Comparison of ENCODE assay signal across 1 cellular context in genomic region chrX:52995135-52995973, GRCh38.
A peak's percentile ranks its signal among the peaks of the same experiment; 100 is the strongest.
TF ChIP-seq lines count a peak whose summit lies in the region.

No MANE protein-coding gene starts in this region.

TF ChIP-seq in HepG2, 621 proteins besides CTCF, POLR2A, EP300 and RAD21 (continued from another document and continues in another):
- no peak for TF ChIP-seq ZNF326 (CRISPR knock-in tag; IDR thresholded peaks at IDR 0.05; ENCODE audit: borderline replicate concordance)
- TF ChIP-seq, protein P1, sequence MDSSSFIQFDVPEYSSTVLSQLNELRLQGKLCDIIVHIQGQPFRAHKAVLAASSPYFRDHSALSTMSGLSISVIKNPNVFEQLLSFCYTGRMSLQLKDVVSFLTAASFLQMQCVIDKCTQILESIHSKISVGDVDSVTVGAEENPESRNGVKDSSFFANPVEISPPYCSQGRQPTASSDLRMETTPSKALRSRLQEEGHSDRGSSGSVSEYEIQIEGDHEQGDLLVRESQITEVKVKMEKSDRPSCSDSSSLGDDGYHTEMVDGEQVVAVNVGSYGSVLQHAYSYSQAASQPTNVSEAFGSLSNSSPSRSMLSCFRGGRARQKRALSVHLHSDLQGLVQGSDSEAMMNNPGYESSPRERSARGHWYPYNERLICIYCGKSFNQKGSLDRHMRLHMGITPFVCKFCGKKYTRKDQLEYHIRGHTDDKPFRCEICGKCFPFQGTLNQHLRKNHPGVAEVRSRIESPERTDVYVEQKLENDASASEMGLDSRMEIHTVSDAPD (CRISPR knock-in tag; IDR thresholded peaks at IDR 0.05), result no peak
- no peak for TF ChIP-seq ZNF629 (CRISPR knock-in tag; conservative IDR thresholded peaks at IDR 0.05)
- no peak for TF ChIP-seq HDAC2 (CRISPR knock-in tag; IDR thresholded peaks at IDR 0.05)
- no peak for TF ChIP-seq SP1 (IDR thresholded peaks at IDR 0.05)
- peak; percentile 32 for TF ChIP-seq SP1 (CRISPR knock-in tag; IDR thresholded peaks at IDR 0.05)
- TF ChIP-seq RARG (CRISPR knock-in tag; IDR thresholded peaks at IDR 0.05; ENCODE audit: low read depth), result no peak
- no peak for TF ChIP-seq ZFP41 (CRISPR knock-in tag; IDR thresholded peaks at IDR 0.05; ENCODE audit: borderline replicate concordance)
- TF ChIP-seq NFATC3 (CRISPR knock-in tag; IDR thresholded peaks at IDR 0.05), result no peak
- no peak for TF ChIP-seq ISL2 (CRISPR knock-in tag; IDR thresholded peaks at IDR 0.05)
- TF ChIP-seq, protein P2, sequence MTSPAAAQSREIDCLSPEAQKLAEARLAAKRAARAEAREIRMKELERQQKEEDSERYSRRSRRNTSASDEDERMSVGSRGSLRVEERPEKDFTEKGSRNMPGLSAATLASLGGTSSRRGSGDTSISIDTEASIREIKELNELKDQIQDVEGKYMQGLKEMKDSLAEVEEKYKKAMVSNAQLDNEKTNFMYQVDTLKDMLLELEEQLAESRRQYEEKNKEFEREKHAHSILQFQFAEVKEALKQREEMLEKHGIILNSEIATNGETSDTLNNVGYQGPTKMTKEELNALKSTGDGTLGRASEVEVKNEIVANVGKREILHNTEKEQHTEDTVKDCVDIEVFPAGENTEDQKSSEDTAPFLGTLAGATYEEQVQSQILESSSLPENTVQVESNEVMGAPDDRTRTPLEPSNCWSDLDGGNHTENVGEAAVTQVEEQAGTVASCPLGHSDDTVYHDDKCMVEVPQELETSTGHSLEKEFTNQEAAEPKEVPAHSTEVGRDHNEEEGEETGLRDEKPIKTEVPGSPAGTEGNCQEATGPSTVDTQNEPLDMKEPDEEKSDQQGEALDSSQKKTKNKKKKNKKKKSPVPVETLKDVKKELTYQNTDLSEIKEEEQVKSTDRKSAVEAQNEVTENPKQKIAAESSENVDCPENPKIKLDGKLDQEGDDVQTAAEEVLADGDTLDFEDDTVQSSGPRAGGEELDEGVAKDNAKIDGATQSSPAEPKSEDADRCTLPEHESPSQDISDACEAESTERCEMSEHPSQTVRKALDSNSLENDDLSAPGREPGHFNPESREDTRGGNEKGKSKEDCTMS (CRISPR knock-in tag; conservative IDR thresholded peaks at IDR 0.05), result no peak
- no peak for TF ChIP-seq ZFP62 (CRISPR knock-in tag; IDR thresholded peaks at IDR 0.05)
- no peak for TF ChIP-seq DNMT1 (CRISPR knock-in tag; IDR thresholded peaks at IDR 0.05)
- TF ChIP-seq GABPA (IDR thresholded peaks at IDR 0.05; ENCODE audit: low read depth, low read length), result peak; percentile 87
- peak; percentile 94 for TF ChIP-seq GABPA (CRISPR knock-in tag; IDR thresholded peaks at IDR 0.05; ENCODE audit: low read depth)
- no peak for TF ChIP-seq EEA1 (CRISPR knock-in tag; IDR thresholded peaks at IDR 0.05; ENCODE audit: borderline replicate concordance)
- no peak for TF ChIP-seq RCOR2 (CRISPR knock-in tag; IDR thresholded peaks at IDR 0.05)
- no peak for TF ChIP-seq KLF13 (CRISPR knock-in tag; IDR thresholded peaks at IDR 0.05)
- no peak for TF ChIP-seq CHCHD3 (CRISPR knock-in tag; IDR thresholded peaks at IDR 0.05)
- TF ChIP-seq, protein P3, sequence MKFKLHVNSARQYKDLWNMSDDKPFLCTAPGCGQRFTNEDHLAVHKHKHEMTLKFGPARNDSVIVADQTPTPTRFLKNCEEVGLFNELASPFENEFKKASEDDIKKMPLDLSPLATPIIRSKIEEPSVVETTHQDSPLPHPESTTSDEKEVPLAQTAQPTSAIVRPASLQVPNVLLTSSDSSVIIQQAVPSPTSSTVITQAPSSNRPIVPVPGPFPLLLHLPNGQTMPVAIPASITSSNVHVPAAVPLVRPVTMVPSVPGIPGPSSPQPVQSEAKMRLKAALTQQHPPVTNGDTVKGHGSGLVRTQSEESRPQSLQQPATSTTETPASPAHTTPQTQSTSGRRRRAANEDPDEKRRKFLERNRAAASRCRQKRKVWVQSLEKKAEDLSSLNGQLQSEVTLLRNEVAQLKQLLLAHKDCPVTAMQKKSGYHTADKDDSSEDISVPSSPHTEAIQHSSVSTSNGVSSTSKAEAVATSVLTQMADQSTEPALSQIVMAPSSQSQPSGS (CRISPR knock-in tag; IDR thresholded peaks at IDR 0.05), result no peak
- no peak for TF ChIP-seq SUZ12 (IDR thresholded peaks at IDR 0.05; ENCODE audit: low read depth, low read length)
- no peak for TF ChIP-seq ZNF749 (CRISPR knock-in tag; IDR thresholded peaks at IDR 0.05; ENCODE audit: borderline replicate concordance)
- TF ChIP-seq, protein P4, sequence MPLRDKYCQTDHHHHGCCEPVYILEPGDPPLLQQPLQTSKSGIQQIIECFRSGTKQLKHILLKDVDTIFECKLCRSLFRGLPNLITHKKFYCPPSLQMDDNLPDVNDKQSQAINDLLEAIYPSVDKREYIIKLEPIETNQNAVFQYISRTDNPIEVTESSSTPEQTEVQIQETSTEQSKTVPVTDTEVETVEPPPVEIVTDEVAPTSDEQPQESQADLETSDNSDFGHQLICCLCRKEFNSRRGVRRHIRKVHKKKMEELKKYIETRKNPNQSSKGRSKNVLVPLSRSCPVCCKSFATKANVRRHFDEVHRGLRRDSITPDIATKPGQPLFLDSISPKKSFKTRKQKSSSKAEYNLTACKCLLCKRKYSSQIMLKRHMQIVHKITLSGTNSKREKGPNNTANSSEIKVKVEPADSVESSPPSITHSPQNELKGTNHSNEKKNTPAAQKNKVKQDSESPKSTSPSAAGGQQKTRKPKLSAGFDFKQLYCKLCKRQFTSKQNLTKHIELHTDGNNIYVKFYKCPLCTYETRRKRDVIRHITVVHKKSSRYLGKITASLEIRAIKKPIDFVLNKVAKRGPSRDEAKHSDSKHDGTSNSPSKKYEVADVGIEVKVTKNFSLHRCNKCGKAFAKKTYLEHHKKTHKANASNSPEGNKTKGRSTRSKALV (CRISPR knock-in tag; IDR thresholded peaks at IDR 0.05), result no peak
- TF ChIP-seq ZNF563 (CRISPR knock-in tag; IDR thresholded peaks at IDR 0.05), result no peak
- TF ChIP-seq ZNF235 (CRISPR knock-in tag; IDR thresholded peaks at IDR 0.05; ENCODE audit: borderline replicate concordance), result no peak
- TF ChIP-seq, protein P5, sequence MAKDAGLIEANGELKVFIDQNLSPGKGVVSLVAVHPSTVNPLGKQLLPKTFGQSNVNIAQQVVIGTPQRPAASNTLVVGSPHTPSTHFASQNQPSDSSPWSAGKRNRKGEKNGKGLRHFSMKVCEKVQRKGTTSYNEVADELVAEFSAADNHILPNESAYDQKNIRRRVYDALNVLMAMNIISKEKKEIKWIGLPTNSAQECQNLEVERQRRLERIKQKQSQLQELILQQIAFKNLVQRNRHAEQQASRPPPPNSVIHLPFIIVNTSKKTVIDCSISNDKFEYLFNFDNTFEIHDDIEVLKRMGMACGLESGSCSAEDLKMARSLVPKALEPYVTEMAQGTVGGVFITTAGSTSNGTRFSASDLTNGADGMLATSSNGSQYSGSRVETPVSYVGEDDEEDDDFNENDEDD (CRISPR knock-in tag; IDR thresholded peaks at IDR 0.05; ENCODE audit: borderline replicate concordance), result no peak
- no peak for TF ChIP-seq POGK (CRISPR knock-in tag; conservative IDR thresholded peaks at IDR 0.05)
- no peak for TF ChIP-seq TCF12 (IDR thresholded peaks at IDR 0.05)
- TF ChIP-seq TCF12 (CRISPR knock-in tag; IDR thresholded peaks at IDR 0.05), result no peak
- TF ChIP-seq ZNF709 (CRISPR knock-in tag; IDR thresholded peaks at IDR 0.05), result no peak
- no peak for TF ChIP-seq ZNF33A (CRISPR knock-in tag; IDR thresholded peaks at IDR 0.05; ENCODE audit: borderline replicate concordance)
- TF ChIP-seq, protein P6, sequence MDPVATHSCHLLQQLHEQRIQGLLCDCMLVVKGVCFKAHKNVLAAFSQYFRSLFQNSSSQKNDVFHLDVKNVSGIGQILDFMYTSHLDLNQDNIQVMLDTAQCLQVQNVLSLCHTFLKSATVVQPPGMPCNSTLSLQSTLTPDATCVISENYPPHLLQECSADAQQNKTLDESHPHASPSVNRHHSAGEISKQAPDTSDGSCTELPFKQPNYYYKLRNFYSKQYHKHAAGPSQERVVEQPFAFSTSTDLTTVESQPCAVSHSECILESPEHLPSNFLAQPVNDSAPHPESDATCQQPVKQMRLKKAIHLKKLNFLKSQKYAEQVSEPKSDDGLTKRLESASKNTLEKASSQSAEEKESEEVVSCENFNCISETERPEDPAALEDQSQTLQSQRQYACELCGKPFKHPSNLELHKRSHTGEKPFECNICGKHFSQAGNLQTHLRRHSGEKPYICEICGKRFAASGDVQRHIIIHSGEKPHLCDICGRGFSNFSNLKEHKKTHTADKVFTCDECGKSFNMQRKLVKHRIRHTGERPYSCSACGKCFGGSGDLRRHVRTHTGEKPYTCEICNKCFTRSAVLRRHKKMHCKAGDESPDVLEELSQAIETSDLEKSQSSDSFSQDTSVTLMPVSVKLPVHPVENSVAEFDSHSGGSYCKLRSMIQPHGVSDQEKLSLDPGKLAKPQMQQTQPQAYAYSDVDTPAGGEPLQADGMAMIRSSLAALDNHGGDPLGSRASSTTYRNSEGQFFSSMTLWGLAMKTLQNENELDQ (CRISPR knock-in tag; IDR thresholded peaks at IDR 0.05; ENCODE audit: borderline replicate concordance), result no peak
- TF ChIP-seq ZNF83 (CRISPR knock-in tag; IDR thresholded peaks at IDR 0.05; ENCODE audit: borderline replicate concordance), result no peak
- TF ChIP-seq RBM22 (optimal IDR thresholded peaks at IDR 0.05; ENCODE audit: low read length), result no peak
- TF ChIP-seq ZNF292 (CRISPR knock-in tag; IDR thresholded peaks at IDR 0.05; ENCODE audit: borderline replicate concordance, low read depth), result no peak
- no peak for TF ChIP-seq PAF1 (CRISPR knock-in tag; IDR thresholded peaks at IDR 0.05)
- no peak for TF ChIP-seq ZFP36 (IDR thresholded peaks at IDR 0.05; ENCODE audit: borderline replicate concordance, low read depth, low read length, partially characterized antibody)
- TF ChIP-seq ZNF7 (CRISPR knock-in tag; IDR thresholded peaks at IDR 0.05), result no peak
- TF ChIP-seq ZNF660 (CRISPR knock-in tag; IDR thresholded peaks at IDR 0.05; ENCODE audit: borderline replicate concordance, low read depth), result no peak
- no peak for TF ChIP-seq SIN3B (IDR thresholded peaks at IDR 0.05; ENCODE audit: low read length)
- peak; percentile 95 for TF ChIP-seq FOXK2 (IDR thresholded peaks at IDR 0.05)
- peak; percentile 44 for TF ChIP-seq STAG1 (CRISPR knock-in tag; IDR thresholded peaks at IDR 0.05)
- TF ChIP-seq SKIL (CRISPR knock-in tag; IDR thresholded peaks at IDR 0.05; ENCODE audit: borderline replicate concordance), result no peak
- no peak for TF ChIP-seq CBX2 (IDR thresholded peaks at IDR 0.05; ENCODE audit: low read depth, low read length)
- no peak for TF ChIP-seq CBX2 (CRISPR knock-in tag; IDR thresholded peaks at IDR 0.05; ENCODE audit: low read depth)
- no peak for TF ChIP-seq ZNF20 (CRISPR knock-in tag; IDR thresholded peaks at IDR 0.05)
- TF ChIP-seq, protein P7, sequence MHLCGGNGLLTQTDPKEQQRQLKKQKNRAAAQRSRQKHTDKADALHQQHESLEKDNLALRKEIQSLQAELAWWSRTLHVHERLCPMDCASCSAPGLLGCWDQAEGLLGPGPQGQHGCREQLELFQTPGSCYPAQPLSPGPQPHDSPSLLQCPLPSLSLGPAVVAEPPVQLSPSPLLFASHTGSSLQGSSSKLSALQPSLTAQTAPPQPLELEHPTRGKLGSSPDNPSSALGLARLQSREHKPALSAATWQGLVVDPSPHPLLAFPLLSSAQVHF (CRISPR knock-in tag; IDR thresholded peaks at IDR 0.05), result no peak
- no peak for TF ChIP-seq SSRP1 (CRISPR knock-in tag; IDR thresholded peaks at IDR 0.05)
- TF ChIP-seq ZNF589 (CRISPR knock-in tag; conservative IDR thresholded peaks at IDR 0.05), result no peak
- TF ChIP-seq TRIM24 (CRISPR knock-in tag; IDR thresholded peaks at IDR 0.05), result no peak
- TF ChIP-seq, protein P8, sequence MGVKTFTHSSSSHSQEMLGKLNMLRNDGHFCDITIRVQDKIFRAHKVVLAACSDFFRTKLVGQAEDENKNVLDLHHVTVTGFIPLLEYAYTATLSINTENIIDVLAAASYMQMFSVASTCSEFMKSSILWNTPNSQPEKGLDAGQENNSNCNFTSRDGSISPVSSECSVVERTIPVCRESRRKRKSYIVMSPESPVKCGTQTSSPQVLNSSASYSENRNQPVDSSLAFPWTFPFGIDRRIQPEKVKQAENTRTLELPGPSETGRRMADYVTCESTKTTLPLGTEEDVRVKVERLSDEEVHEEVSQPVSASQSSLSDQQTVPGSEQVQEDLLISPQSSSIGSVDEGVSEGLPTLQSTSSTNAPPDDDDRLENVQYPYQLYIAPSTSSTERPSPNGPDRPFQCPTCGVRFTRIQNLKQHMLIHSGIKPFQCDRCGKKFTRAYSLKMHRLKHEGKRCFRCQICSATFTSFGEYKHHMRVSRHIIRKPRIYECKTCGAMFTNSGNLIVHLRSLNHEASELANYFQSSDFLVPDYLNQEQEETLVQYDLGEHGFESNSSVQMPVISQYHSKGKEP (CRISPR knock-in tag; IDR thresholded peaks at IDR 0.05), result no peak
- no peak for TF ChIP-seq CCDC6 (CRISPR knock-in tag; IDR thresholded peaks at IDR 0.05)
- no peak for TF ChIP-seq SMYD3 (CRISPR knock-in tag; IDR thresholded peaks at IDR 0.05)
- no peak for TF ChIP-seq NFE2L2 (IDR thresholded peaks at IDR 0.05; ENCODE audit: low read length)
- no peak for TF ChIP-seq ZNF138 (CRISPR knock-in tag; IDR thresholded peaks at IDR 0.05; ENCODE audit: low read depth)
- no peak for TF ChIP-seq GPN1 (CRISPR knock-in tag; IDR thresholded peaks at IDR 0.05; ENCODE audit: borderline replicate concordance)
- no peak for TF ChIP-seq ZNF101 (CRISPR knock-in tag; IDR thresholded peaks at IDR 0.05; ENCODE audit: borderline replicate concordance, low read depth)
- no peak for TF ChIP-seq ZFP36L1 (CRISPR knock-in tag; IDR thresholded peaks at IDR 0.05)
- no peak for TF ChIP-seq ZNF543 (CRISPR knock-in tag; IDR thresholded peaks at IDR 0.05)
- no peak for TF ChIP-seq RBAK (CRISPR knock-in tag; IDR thresholded peaks at IDR 0.05)
- no peak for TF ChIP-seq IKZF4 (CRISPR knock-in tag; IDR thresholded peaks at IDR 0.05; ENCODE audit: borderline replicate concordance, low read depth, not compliant biosample characterization)
